Comparison of ENCODE assay signal across 8 cellular contexts in the genomic region with DNA sequence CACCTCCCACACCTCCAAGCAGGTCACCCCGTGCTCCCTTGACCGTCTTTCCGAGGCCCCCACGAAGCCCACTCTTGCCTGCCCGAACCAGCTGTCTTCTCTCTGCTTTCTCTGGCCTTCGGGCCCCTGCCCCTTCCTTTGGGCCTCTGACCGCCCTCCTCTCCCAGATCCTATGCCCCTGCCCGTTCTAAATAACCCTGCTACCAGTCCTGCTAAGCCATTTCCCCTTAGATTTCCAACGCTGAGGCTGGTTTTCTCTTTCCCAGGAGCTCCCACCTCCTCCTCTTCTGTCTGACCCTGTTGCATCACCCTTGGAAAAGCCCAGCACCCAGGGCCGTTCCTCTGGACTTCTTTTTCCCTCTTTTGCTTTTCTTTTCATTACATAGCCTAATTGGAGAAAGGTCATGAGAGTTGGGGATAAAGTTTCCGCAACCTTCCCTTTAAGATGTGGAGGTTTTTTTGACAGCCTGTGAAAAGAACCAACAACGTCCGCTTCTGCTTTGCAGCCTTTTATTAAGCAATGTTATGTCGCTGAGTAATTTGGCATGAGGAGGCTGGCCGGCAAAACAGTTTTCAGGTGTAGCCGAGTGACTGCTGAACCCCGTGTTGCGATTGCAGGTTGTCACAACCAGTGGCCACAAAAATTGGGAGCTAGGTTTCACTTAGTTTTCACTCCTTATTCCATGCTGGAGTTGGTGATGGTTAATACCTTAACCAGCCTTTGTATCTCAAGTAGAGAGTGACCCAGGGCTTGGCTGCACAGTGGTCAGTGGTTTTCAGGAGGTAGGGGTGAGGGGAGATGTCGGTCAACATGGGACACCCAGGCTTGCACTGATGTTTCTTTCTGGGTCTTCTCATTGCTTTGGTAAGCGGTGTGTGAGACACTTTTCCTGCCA. TPM values are rescaled to one million over a fixed set of nuclear protein-coding genes. Genes with fewer than 3 reads are reported as not detected.
DNase-seq lines count a peak whose midpoint lies in the region; ATAC-seq and TF ChIP-seq lines count a peak whose summit lies in the region.

No MANE protein-coding gene starts in this region.

- H3K9me3 ChIP-seq in BLaER1: peaks cover 4% of the 10 kb centered on the region
- no peaks in the 10 kb centered on the region for H3K9me3 ChIP-seq in esophagus (ENCODE audit: control insufficient read depth in 2 of 2, insufficient read depth in 1 of 2, low read depth in 1 of 2, low read length in 1 of 2)
- no peaks in the 10 kb centered on the region for H3K9me3 ChIP-seq in aorta (ENCODE audit: control insufficient read depth, low read length)

- 15 to 17% methylated on average over 20 of the region's 20 CpGs for WGBS in esophagus, 2 donors
- 7 to 9% methylated on average over 20 of the region's 20 CpGs for WGBS in aorta, 2 donors

- H3K36me3 ChIP-seq in BLaER1 (no peaks in the 10 kb centered on the region), esophagus (ENCODE audit: control insufficient read depth in 2 of 2, insufficient read depth in 2 of 2, low read length in 1 of 2) (no peaks in the 10 kb centered on the region), aorta (ENCODE audit: control insufficient read depth in 1 of 2, insufficient read depth in 2 of 2, low read length in 1 of 2) (no peaks in the 10 kb centered on the region)

- H3K4me2 ChIP-seq in BLaER1: peak overlapping the region; percentile 95

- H4K20me1 ChIP-seq in BLaER1: peaks cover 47% of the 10 kb centered on the region

- H3K4me3 ChIP-seq in BLaER1: peak overlapping the region; percentile 92
- peak overlapping the region; percentile 76 to 84 for H3K4me3 ChIP-seq in esophagus (ENCODE audit: low read depth in 1 of 2, low read length in 2 of 2)
- H3K4me3 ChIP-seq in aorta (ENCODE audit: low read length in 2 of 2): peak overlapping the region; percentile 80 to 91

- H3K27me3 ChIP-seq in BLaER1 (no peaks in the 10 kb centered on the region), esophagus (ENCODE audit: control insufficient read depth in 1 of 2, insufficient read depth in 2 of 2, low read length in 2 of 2) (no peaks in the 10 kb centered on the region), aorta (ENCODE audit: control insufficient read depth in 1 of 2, insufficient read depth in 2 of 2, low read length in 1 of 2) (no peaks in the 10 kb centered on the region)

- H3K4me1 ChIP-seq in BLaER1: peaks cover 22% of the 10 kb centered on the region
- peaks cover 0 to 3% of the 10 kb centered on the region in 2 donors for H3K4me1 ChIP-seq in esophagus (ENCODE audit: control insufficient read depth in 2 of 2, insufficient read depth in 2 of 2, low read length in 1 of 2)
- H3K4me1 ChIP-seq in aorta (ENCODE audit: control insufficient read depth in 1 of 2, insufficient read depth in 2 of 2, low read length in 2 of 2): no peaks in the 10 kb centered on the region

- no peak for TF ChIP-seq CTCF in VCaP (conservative IDR thresholded peaks at IDR 0.05)

- peak overlapping the region; percentile 93 for H3K27ac ChIP-seq in BLaER1
- peak overlapping the region; percentile 92 for H3K27ac ChIP-seq in VCaP
- peak overlapping the region; percentile 70 to 90 for H3K27ac ChIP-seq in esophagus (ENCODE audit: low read depth in 2 of 2, low read length in 1 of 2)
- peak overlapping the region; percentile 32 to 94 for H3K27ac ChIP-seq in aorta (ENCODE audit: low read depth in 1 of 2, low read length in 2 of 2)

- peak overlapping the region; percentile 96 for H3K9ac ChIP-seq in BLaER1

- DNase-seq in LoVo (ENCODE audit: low spot score) (peak; percentile 37), mucosa of gallbladder (ENCODE audit: low spot score) (peak; percentile 14), aorta (peak in 1 of 2 donors; percentile 54)

- ATAC-seq in GM18867 (IDR thresholded peaks at IDR 0.05; ENCODE audit: unreplicated experiment) (peak; percentile 10), aorta (ENCODE audit: low FRiP score) (peak; percentile 30), HG02870 (IDR thresholded peaks at IDR 0.05; ENCODE audit: unreplicated experiment) (no peak)

- intact Hi-C loops in aorta (cut with DNase I): no loop called here

RNA-seq across cellular contexts. Expression of gene BLTP3A, which starts 1.0 kb away (rescaled TPM):
- 1 to 10 TPM; 1.2 to 1.7 TPM for polyA plus RNA-seq in esophagus
- total RNA-seq in mucosa of gallbladder: 10.8 TPM
- total RNA-seq in aorta: 10 to 100 TPM; 11.1 to 12.0 TPM
- 1 to 10 TPM; 1.1 to 2.1 TPM for polyA plus RNA-seq in aorta

RNA-seq across cellular contexts. Expression of gene SNRPC, which starts 35.5 kb away (rescaled TPM):
- polyA plus RNA-seq in esophagus: 100 to 1,000 TPM in 1 of 2 donors, 10 to 100 TPM in 1; 85.6 to 116 TPM
- 66.4 TPM for total RNA-seq in mucosa of gallbladder
- total RNA-seq in aorta: 10 to 100 TPM; 37.6 to 43.5 TPM
- 100 to 1,000 TPM in 1 of 2 donors, 10 to 100 TPM in 1; 79.3 to 109 TPM for polyA plus RNA-seq in aorta
